In the genomic region with DNA sequence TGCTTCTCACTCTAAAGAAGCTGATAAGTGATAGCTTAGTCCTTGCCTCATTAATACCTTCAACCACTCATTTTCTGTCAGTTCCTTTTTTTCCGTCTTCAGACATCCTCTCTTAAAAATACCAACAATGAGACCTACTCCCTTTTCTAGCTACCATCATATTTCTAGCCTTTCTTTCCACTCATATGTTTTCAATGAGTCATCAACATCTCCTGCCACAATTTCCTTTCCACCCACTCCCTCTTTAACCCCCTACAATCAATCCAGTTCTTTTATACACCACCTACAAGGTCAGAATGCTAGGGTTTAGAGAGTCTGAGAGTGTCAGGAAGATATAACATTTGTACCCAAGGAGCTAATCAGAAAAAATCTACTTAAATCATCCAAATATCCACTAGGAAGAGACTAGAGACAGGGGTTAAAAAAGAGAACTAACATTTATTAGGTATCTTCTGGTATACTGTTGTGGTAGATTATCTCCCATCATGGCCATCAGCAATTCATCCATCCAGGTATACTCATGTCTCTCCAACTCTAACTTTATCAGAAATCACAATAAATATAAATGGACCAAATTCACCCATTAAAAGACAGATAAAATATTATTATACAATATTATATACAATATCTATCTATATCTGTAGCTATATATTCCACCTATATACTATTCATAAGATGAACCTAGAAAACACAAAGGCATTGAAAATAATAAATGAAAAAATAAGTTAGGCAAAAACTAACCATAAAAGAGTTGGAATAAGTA, we compare ENCODE assay signal across 27 cellular contexts. TPM values are rescaled to one million over a fixed set of nuclear protein-coding genes. Genes with fewer than 3 reads are reported as not detected.
DNase-seq lines count a peak whose midpoint lies in the region; ATAC-seq and TF ChIP-seq lines count a peak whose summit lies in the region.
"Had no signal": no experiment of that assay in that cellular context is flagged by ENCODE, and none has a peak within 500 bp of the region (broad histone marks: within the 10 kb centered on the region; RNA-seq: fewer than 3 reads in every experiment).

No MANE protein-coding gene starts in this region.

- H4K8ac ChIP-seq in mesenchymal stem cell (ENCODE audit: low read length), result no peak overlapping the region

- no peak for TF ChIP-seq CTCF in gastroesophageal sphincter (IDR thresholded peaks at IDR 0.05)

- H3K18ac ChIP-seq in mesenchymal stem cell (ENCODE audit: low read depth in 1 of 2, low read length in 2 of 2), result no peak overlapping the region

- no peak overlapping the region for H2BK15ac ChIP-seq in mesenchymal stem cell (ENCODE audit: low read depth, poor library complexity, severe bottlenecking)

- H2BK12ac ChIP-seq in mesenchymal stem cell (ENCODE audit: low read length in 2 of 2), result no peak overlapping the region

- no peak overlapping the region for H2BK5ac ChIP-seq in mesenchymal stem cell (ENCODE audit: low read depth, low read length, poor library complexity, severe bottlenecking)

- H3K36me3 Mint-ChIP-seq in activated CD4-positive, alpha-beta T cell treated with anti-CD3 and anti-CD28 coated beads, Interleukin-2, amount 10 ng/mL, durations not matched to agents 24 days and 14 days (ENCODE audit: low read depth), result no peaks in the 10 kb centered on the region
- no peaks in the 10 kb centered on the region for H3K36me3 Mint-ChIP-seq in activated T-cell treated with anti-CD3 and anti-CD28 coated beads, Interleukin-2, amount 50 U/mL, for 4 hours (ENCODE audit: insufficient read depth)
- H3K36me3 Mint-ChIP-seq: activated CD4-positive, alpha-beta memory T cell treated with anti-CD3 and anti-CD28 coated beads for 36 hours had no signal

- peak overlapping the region; percentile 26 for H3K27ac ChIP-seq in mesenchymal stem cell (ENCODE audit: low read length, poor library complexity, severe bottlenecking)
- no peak overlapping the region for H3K27ac ChIP-seq in gastroesophageal sphincter
- H3K27ac ChIP-seq: ascending aorta, Peyer's patch, transverse colon had no signal

- H3K9ac ChIP-seq in adipocyte (ENCODE audit: low read length) (no peak overlapping the region), mesenchymal stem cell (ENCODE audit: low read length) (no peak overlapping the region)

- H3K23ac ChIP-seq in mesenchymal stem cell (ENCODE audit: low read length in 2 of 2), result no peak overlapping the region

- DNase-seq in EL (peak; percentile 74), Kasumi-1 (lab: John Stamatoyannopoulos, UW) (peak; percentile 13 to 18), adipocyte (ENCODE audit: low read depth) (no peak), mesenchymal stem cell (no peak)
- no peak for DNase-seq in activated CD4-positive, alpha-beta T cell treated with anti-CD3 and anti-CD28 coated beads, Interleukin-2, amount 10 ng/mL, durations not matched to agents 24 days and 14 days
- DNase-seq in activated T-cell treated with anti-CD3 and anti-CD28 coated beads, Interleukin-2, amount 50 U/mL, for 4 hours, result no peak
- DNase-seq: activated B cell treated with CpG ODN at 0.5 μM for 24 hours; activated CD4-positive, alpha-beta memory T cell treated with anti-CD3 and anti-CD28 coated beads for 36 hours; activated naive CD4-positive, alpha-beta T cell treated with anti-CD3 and anti-CD28 coated beads for 36 hours; AML-193; DND-41; glutamatergic neuron; midbrain; NCI-H187 treated with DMSO at 0.1 percent for 48 hours; NCI-H446; Peyer's patch; stimulated activated CD4-positive, alpha-beta T cell treated with anti-CD3 and anti-CD28 coated beads, Interleukin-2, amount 100 ng/mL, for 48 hours; T-helper 2 cell; transverse colon had no signal

- H3K27ac Mint-ChIP-seq in activated CD4-positive, alpha-beta T cell treated with anti-CD3 and anti-CD28 coated beads, Interleukin-2, amount 10 ng/mL, durations not matched to agents 24 days and 14 days, result no peak overlapping the region
- H3K27ac Mint-ChIP-seq: activated B cell treated with CpG ODN at 0.5 μM for 24 hours; activated CD4-positive, alpha-beta memory T cell treated with anti-CD3 and anti-CD28 coated beads for 36 hours; activated naive CD4-positive, alpha-beta T cell treated with anti-CD3 and anti-CD28 coated beads for 36 hours; natural killer cell treated with Interleukin-12 subunit alpha and Interleukin-12 subunit beta and Interleukin-15 and Interleukin-18, amount 100 ng/mL, for 72 hours; stimulated activated naive CD8-positive, alpha-beta T cell treated with anti-CD3 and anti-CD28 coated beads, Interleukin-15, Interleukin-2, amounts not matched to agents 100 ng/mL and 50 ng/mL, for 24 hours had no signal

- no peak overlapping the region for H3K4ac ChIP-seq in mesenchymal stem cell (ENCODE audit: low read depth in 1 of 2, low read length in 2 of 2)

- H3K14ac ChIP-seq in mesenchymal stem cell (ENCODE audit: low read length in 2 of 2), result no peak overlapping the region

- H2AFZ ChIP-seq in mesenchymal stem cell (ENCODE audit: low read depth, low read length), result no peak overlapping the region

- H2AK5ac ChIP-seq in mesenchymal stem cell (ENCODE audit: low read length, severe bottlenecking), result no peak overlapping the region

- TF ChIP-seq EP300 in gastroesophageal sphincter (IDR thresholded peaks at IDR 0.05), result no peak

- no peaks in the 10 kb centered on the region for H3K4me1 ChIP-seq in adipocyte (ENCODE audit: control insufficient read depth, insufficient read depth, low read length)
- peaks cover 2% of the 10 kb centered on the region for H3K4me1 ChIP-seq in mesenchymal stem cell (ENCODE audit: control insufficient read depth, insufficient read depth, low read depth, low read length)
- H3K4me1 ChIP-seq in gastroesophageal sphincter, result no peaks in the 10 kb centered on the region
- H3K4me1 ChIP-seq: ascending aorta, Peyer's patch, transverse colon had no signal

- intact Hi-C loops in activated CD4-positive, alpha-beta T cell treated with anti-CD3 and anti-CD28 coated beads, Interleukin-2, amount 10 ng/mL, durations not matched to agents 24 days and 14 days (cut with micrococcal nuclease), result no loop called here

- H2BK120ac ChIP-seq in mesenchymal stem cell (ENCODE audit: low read depth, low read length), result no peak overlapping the region

- peaks cover 18% of the 10 kb centered on the region for H3K79me1 ChIP-seq in mesenchymal stem cell (replicated peaks; ENCODE audit: low read length, poor library complexity, severe bottlenecking)

- whole genome bisulfite sequencing in mesenchymal stem cell, result 23% methylated on average over 1 of the region's 1 CpG
- 80% methylated on average over 1 of the region's 1 CpG; no CpG with 5 or more reads in 1 of the 2 donors for WGBS in gastroesophageal sphincter (ENCODE audit: low coverage in 1 of 2), 2 donors

- H3K27me3 ChIP-seq in adipocyte (replicated peaks; ENCODE audit: control insufficient read depth, insufficient read depth, low read length) (no peaks in the 10 kb centered on the region), mesenchymal stem cell (ENCODE audit: control insufficient read depth in 1 of 2, insufficient read depth in 1 of 2, low read length in 2 of 2) (no peaks in the 10 kb centered on the region), gastroesophageal sphincter (no peaks in the 10 kb centered on the region)
- H3K27me3 ChIP-seq: ascending aorta, Peyer's patch, transverse colon had no signal

- H3K27me3 Mint-ChIP-seq in activated CD4-positive, alpha-beta T cell treated with anti-CD3 and anti-CD28 coated beads, Interleukin-2, amount 10 ng/mL, durations not matched to agents 24 days and 14 days, result peaks cover 2% of the 10 kb centered on the region
- H3K27me3 Mint-ChIP-seq in activated T-cell treated with anti-CD3 and anti-CD28 coated beads, Interleukin-2, amount 50 U/mL, for 4 hours (ENCODE audit: low read depth), result no peaks in the 10 kb centered on the region
- H3K27me3 Mint-ChIP-seq: activated B cell treated with CpG ODN at 0.5 μM for 24 hours; activated CD4-positive, alpha-beta memory T cell treated with anti-CD3 and anti-CD28 coated beads for 36 hours had no signal

- H3K4me2 ChIP-seq in mesenchymal stem cell (ENCODE audit: low read length, poor library complexity, severe bottlenecking), result no peak overlapping the region
- H3K4me2 ChIP-seq: smooth muscle cell had no signal

- H3K4me3 Mint-ChIP-seq in activated CD4-positive, alpha-beta T cell treated with anti-CD3 and anti-CD28 coated beads, Interleukin-2, amount 10 ng/mL, durations not matched to agents 24 days and 14 days, result no peak overlapping the region
- H3K4me3 Mint-ChIP-seq in activated T-cell treated with anti-CD3 and anti-CD28 coated beads, Interleukin-2, amount 50 U/mL, for 4 hours, result no peak overlapping the region
- H3K4me3 Mint-ChIP-seq: activated B cell treated with CpG ODN at 0.5 μM for 24 hours; activated CD4-positive, alpha-beta memory T cell treated with anti-CD3 and anti-CD28 coated beads for 36 hours; activated naive CD4-positive, alpha-beta T cell treated with anti-CD3 and anti-CD28 coated beads for 36 hours; natural killer cell treated with Interleukin-12 subunit alpha and Interleukin-12 subunit beta and Interleukin-15 and Interleukin-18, amount 100 ng/mL, for 72 hours; stimulated activated naive CD8-positive, alpha-beta T cell treated with anti-CD3 and anti-CD28 coated beads, Interleukin-15, Interleukin-2, amounts not matched to agents 100 ng/mL and 50 ng/mL, for 24 hours had no signal

- ATAC-seq in gastroesophageal sphincter (no peak), GM19395 (IDR thresholded peaks at IDR 0.05; ENCODE audit: unreplicated experiment) (no peak)
- no peak for ATAC-seq in activated T-cell treated with anti-CD3 and anti-CD28 coated beads, Interleukin-2, amount 50 U/mL, for 4 hours
- ATAC-seq: HCT116; left lobe of liver; natural killer cell treated with Interleukin-12 subunit alpha and Interleukin-12 subunit beta and Interleukin-15 and Interleukin-18, amount 100 ng/mL, for 72 hours had no signal

- H3K4me1 Mint-ChIP-seq in activated CD4-positive, alpha-beta T cell treated with anti-CD3 and anti-CD28 coated beads, Interleukin-2, amount 10 ng/mL, durations not matched to agents 24 days and 14 days, result peaks cover 4% of the 10 kb centered on the region
- no peaks in the 10 kb centered on the region for H3K4me1 Mint-ChIP-seq in activated T-cell treated with anti-CD3 and anti-CD28 coated beads, Interleukin-2, amount 50 U/mL, for 4 hours (ENCODE audit: low read depth)
- H3K4me1 Mint-ChIP-seq: activated B cell treated with CpG ODN at 0.5 μM for 24 hours had no signal

- H3K9me3 ChIP-seq in adipocyte (ENCODE audit: control insufficient read depth, low read length) (peaks cover 61% of the 10 kb centered on the region), mesenchymal stem cell (ENCODE audit: control insufficient read depth, low read length) (peaks cover 67% of the 10 kb centered on the region), gastroesophageal sphincter (peaks cover 0 to 28% (median 0%) of the 10 kb centered on the region in 3 donors)
- H3K9me3 ChIP-seq: Peyer's patch had no signal

- H4K91ac ChIP-seq in mesenchymal stem cell (ENCODE audit: low read length), result no peak overlapping the region

- no peaks in the 10 kb centered on the region for H3K36me3 ChIP-seq in adipocyte (ENCODE audit: control insufficient read depth, insufficient read depth, low read length, severe bottlenecking)
- peaks cover 0 to 24% of the 10 kb centered on the region in 2 experiments for H3K36me3 ChIP-seq in mesenchymal stem cell (ENCODE audit: control insufficient read depth in 1 of 2, insufficient read depth in 2 of 2, low read depth in 1 of 2, low read length in 2 of 2)
- no peaks in the 10 kb centered on the region for H3K36me3 ChIP-seq in gastroesophageal sphincter
- H3K36me3 ChIP-seq: Peyer's patch, transverse colon had no signal

- TF ChIP-seq POLR2A in gastroesophageal sphincter (IDR thresholded peaks at IDR 0.05), result no peak

- H3K9me3 Mint-ChIP-seq in activated CD4-positive, alpha-beta T cell treated with anti-CD3 and anti-CD28 coated beads, Interleukin-2, amount 10 ng/mL, durations not matched to agents 24 days and 14 days, result no peaks in the 10 kb centered on the region
- peaks cover 6% of the 10 kb centered on the region for H3K9me3 Mint-ChIP-seq in activated T-cell treated with anti-CD3 and anti-CD28 coated beads, Interleukin-2, amount 50 U/mL, for 4 hours

- H3K4me3 ChIP-seq in adipocyte (ENCODE audit: low read length) (peak overlapping the region; percentile 43), mesenchymal stem cell (ENCODE audit: insufficient read depth in 1 of 2, low read depth in 1 of 2, low read length in 2 of 2) (peak overlapping the region in 1 of 2 experiments; percentile 8), gastroesophageal sphincter (no peak overlapping the region)
- H3K4me3 ChIP-seq: ascending aorta, Peyer's patch, smooth muscle cell, transverse colon had no signal

RNA-seq across cellular contexts. Expression of a gene that starts 42.5 kb away (rescaled TPM):
- polyA plus RNA-seq in mesenchymal stem cell (2013, experiment 1 of 2), result 138 TPM
- polyA plus RNA-seq in mesenchymal stem cell (2013, experiment 2 of 2), result 135 TPM
- total RNA-seq in gastroesophageal sphincter, result 1,000 to 10,000 TPM; 1,558 to 2,522 (median 2,261) TPM
- total RNA-seq in activated CD4-positive, alpha-beta T cell treated with anti-CD3 and anti-CD28 coated beads, Interleukin-2, amount 10 ng/mL, durations not matched to agents 24 days and 14 days, result 0.21 and 0.26 TPM in 2 replicates
- total RNA-seq in activated T-cell treated with anti-CD3 and anti-CD28 coated beads, Interleukin-2, amount 50 U/mL, for 4 hours, result under 1 TPM; 0.60 to 0.92 (median 0.68) TPM
- total RNA-seq: activated B cell treated with CpG ODN at 0.5 μM for 24 hours; activated naive CD4-positive, alpha-beta T cell treated with anti-CD3 and anti-CD28 coated beads for 36 hours had no signal

Comparison
In these comparisons a context has a peak if more than half of its experiments do, and no peak if none do; other contexts are left out.
1. DNase-seq: peak in EL (single experiment) and Kasumi-1 (2 of 2); none in adipocyte (single experiment), mesenchymal stem cell (single experiment), activated CD4-positive, alpha-beta T cell treated with anti-CD3 and anti-CD28 coated beads, Interleukin-2, amount 10 ng/mL, durations not matched to agents 24 days and 14 days (single experiment) and activated T-cell treated with anti-CD3 and anti-CD28 coated beads, Interleukin-2, amount 50 U/mL, for 4 hours (single experiment).
2. RNA of a gene that starts 42.5 kb away (total RNA-seq): 1,558 to 2,522 TPM in gastroesophageal sphincter; 0.60 to 0.92 TPM in activated T-cell treated with anti-CD3 and anti-CD28 coated beads, Interleukin-2, amount 50 U/mL, for 4 hours and 0.21 to 0.26 TPM in activated CD4-positive, alpha-beta T cell treated with anti-CD3 and anti-CD28 coated beads, Interleukin-2, amount 10 ng/mL, durations not matched to agents 24 days and 14 days; every median in the first group is over 100 times any median in the second.